In the genomic region with DNA sequence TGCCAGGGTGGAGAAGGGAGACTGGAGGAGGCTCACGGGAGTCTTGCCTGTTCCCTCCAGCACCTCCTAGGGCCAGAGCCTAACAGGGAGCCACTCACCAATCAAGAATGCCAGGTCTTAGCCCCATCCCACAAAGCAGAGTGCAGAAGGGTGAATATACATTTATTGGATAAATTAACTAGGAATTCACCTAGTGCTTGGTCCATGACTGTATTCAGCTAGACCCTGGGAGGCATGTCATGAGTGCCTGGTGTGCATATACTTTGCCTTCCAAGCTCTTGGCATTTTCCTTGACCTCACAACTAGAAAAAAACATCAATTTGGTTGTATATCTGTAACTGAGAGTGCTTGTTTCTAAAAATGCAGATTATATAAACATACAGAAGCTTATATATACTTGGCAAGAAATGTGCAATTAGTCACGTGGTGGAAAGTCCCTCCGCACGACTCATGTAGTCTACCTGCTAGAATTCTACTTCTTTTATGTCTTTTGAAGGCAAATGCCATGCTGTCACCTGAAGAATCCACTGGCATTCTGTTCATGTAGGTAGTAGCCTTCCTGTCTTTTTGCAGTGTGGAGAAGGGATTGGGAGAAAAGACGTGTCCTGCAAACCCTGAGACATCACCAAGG, we compare ENCODE assay signal across 20 cellular contexts.
"Had no signal": no experiment of that assay in that cellular context is flagged by ENCODE, and none has a peak within 500 bp of the region (broad histone marks: within the 10 kb centered on the region; RNA-seq: fewer than 3 reads in every experiment).

No MANE protein-coding gene starts in this region.

- H3K9me3 Mint-ChIP-seq: mesothelial cell of epicardium, nephron had no signal

- H3K36me3 ChIP-seq: lower lobe of right lung, thyroid gland had no signal

- H3K4me3 ChIP-seq: lower lobe of right lung, thyroid gland had no signal

- H3K27me3 ChIP-seq: thyroid gland had no signal

- H3K4me3 Mint-ChIP-seq: activated CD4-positive, alpha-beta T cell treated with anti-CD3 and anti-CD28 coated beads, Interleukin-2, amount 10 ng/mL, durations not matched to agents 24 days and 14 days; activated naive CD4-positive, alpha-beta T cell treated with anti-CD3 and anti-CD28 coated beads, Interleukin-2, amount 10 ng/mL, durations not matched to agents 7 days and 5 days; activated T-cell treated with anti-CD3 and anti-CD28 coated beads, Interleukin-2, amount 50 U/mL, for 4 hours; mesothelial cell of epicardium; nephron; T-helper 2 cell treated with Interferon-gamma antibody and Interleukin-4, amounts not matched to agents 5 μg/mL and 100 μg/mL, for 36 hours; WTC11 had no signal

- H3K9me3 ChIP-seq: lower lobe of right lung, thyroid gland had no signal

- H3K36me3 Mint-ChIP-seq: activated naive CD4-positive, alpha-beta T cell treated with anti-CD3 and anti-CD28 coated beads, Interleukin-2, amount 10 ng/mL, durations not matched to agents 7 days and 5 days; mesothelial cell of epicardium; WTC11 had no signal

- H3K27me3 Mint-ChIP-seq: activated CD4-positive, alpha-beta T cell treated with anti-CD3 and anti-CD28 coated beads, Interleukin-2, amount 10 ng/mL, durations not matched to agents 24 days and 14 days; activated naive CD4-positive, alpha-beta T cell treated with anti-CD3 and anti-CD28 coated beads, Interleukin-2, amount 10 ng/mL, durations not matched to agents 7 days and 5 days had no signal

- H3K27ac Mint-ChIP-seq: activated CD4-positive, alpha-beta T cell treated with anti-CD3 and anti-CD28 coated beads, Interleukin-2, amount 10 ng/mL, durations not matched to agents 24 days and 14 days; activated naive CD4-positive, alpha-beta T cell treated with anti-CD3 and anti-CD28 coated beads, Interleukin-2, amount 10 ng/mL, durations not matched to agents 7 days and 5 days; mesothelial cell of epicardium; nephron; T-helper 2 cell treated with Interferon-gamma antibody and Interleukin-4, amounts not matched to agents 5 μg/mL and 100 μg/mL, for 36 hours; WTC11 had no signal

- H3K27ac ChIP-seq: lower lobe of right lung, thyroid gland had no signal

- ATAC-seq: activated T-cell treated with anti-CD3 and anti-CD28 coated beads, Interleukin-2, amount 50 U/mL, for 4 hours; esophagus mucosa; left cardiac atrium; lower lobe of right lung; WTC11 had no signal

- H3K4me1 Mint-ChIP-seq: activated CD4-positive, alpha-beta T cell treated with anti-CD3 and anti-CD28 coated beads, Interleukin-2, amount 10 ng/mL, durations not matched to agents 24 days and 14 days; activated naive CD4-positive, alpha-beta T cell treated with anti-CD3 and anti-CD28 coated beads, Interleukin-2, amount 10 ng/mL, durations not matched to agents 7 days and 5 days; nephron had no signal

- H3K4me1 ChIP-seq: lower lobe of right lung, thyroid gland had no signal

- DNase-seq: activated CD4-positive, alpha-beta T cell treated with anti-CD3 and anti-CD28 coated beads, Interleukin-2, amount 10 ng/mL, durations not matched to agents 24 days and 14 days; activated CD8-positive, alpha-beta memory T cell treated with anti-CD3 and anti-CD28 coated beads, Interleukin-2, amount 50 U/mL, for 4 hours; activated effector memory CD4-positive, alpha-beta T cell treated with Interleukin-2 at 50 U/mL for 16 hours; activated naive CD4-positive, alpha-beta T cell treated with anti-CD3 and anti-CD28 coated beads, Interleukin-2, amount 10 ng/mL, durations not matched to agents 7 days and 5 days; activated T-cell treated with anti-CD3 and anti-CD28 coated beads, Interleukin-2, amount 50 U/mL, for 4 hours; aorta; cerebellar nuclear complex; effector CD4-positive, alpha-beta T cell; left cardiac atrium; lower lobe of right lung; stimulated activated CD4-positive, alpha-beta T cell treated with anti-CD3 and anti-CD28 coated beads, Interleukin-12 subunit alpha, Interleukin-12 subunit beta, amount 100 ng/mL, for 4 hours; stimulated activated CD4-positive, alpha-beta T cell treated with anti-CD3 and anti-CD28 coated beads, Interleukin-1b, Interleukin-23, amount 100 ng/mL, for 48 hours; stimulated activated CD8-positive, alpha-beta memory T cell treated with anti-CD3 and anti-CD28 coated beads, Interleukin-4, amount 100 ng/mL, for 48 hours; stimulated activated naive CD4-positive, alpha-beta T cell; thyroid gland had no signal
